8 cellular contexts compared by ENCODE assay signal in the genomic region with DNA sequence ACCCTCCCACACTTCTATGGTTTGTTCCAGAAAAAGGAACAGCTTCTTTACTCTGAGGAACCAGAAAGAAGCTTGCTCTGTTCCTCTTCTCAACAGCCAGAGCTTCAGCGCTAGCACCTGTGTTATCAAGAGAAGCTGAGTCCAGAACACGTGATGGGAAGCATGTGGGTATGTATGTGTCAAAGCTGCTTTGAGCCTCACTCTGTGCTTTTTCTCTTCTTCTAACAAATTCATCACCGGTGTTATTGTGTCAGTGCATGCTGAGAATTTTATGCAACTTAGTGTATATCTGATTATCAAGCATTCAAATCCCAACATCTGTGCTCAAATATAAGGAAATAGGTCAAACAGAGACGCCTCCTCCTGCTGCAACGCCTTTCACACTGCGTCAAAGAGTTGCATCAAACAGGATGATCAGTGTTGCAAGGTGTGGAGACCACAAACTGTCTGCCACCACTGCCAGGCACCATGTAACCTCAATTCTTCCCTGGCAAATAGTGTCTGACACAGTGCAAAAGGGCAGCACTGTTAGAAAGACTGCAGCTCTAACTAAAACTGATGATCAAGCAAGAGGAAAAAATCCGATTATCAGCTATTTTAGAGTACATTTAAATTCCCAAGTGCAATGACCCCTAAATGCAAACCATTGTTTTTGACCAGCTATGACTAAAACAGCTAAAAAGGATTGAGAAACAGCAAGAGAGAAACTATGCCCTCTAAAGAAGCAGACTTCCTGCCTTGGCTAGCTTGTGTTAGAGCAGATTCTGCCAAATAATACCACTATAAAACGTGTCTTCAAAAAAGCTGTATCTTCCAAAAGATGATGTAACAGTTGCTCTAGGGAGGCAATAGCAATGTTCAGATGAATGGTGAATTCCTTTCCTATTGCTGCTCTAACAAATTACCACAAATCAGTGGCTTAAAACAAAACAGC.
A peak's percentile ranks its signal among the peaks of the same experiment; 100 is the strongest.
DNase-seq lines count a peak whose midpoint lies in the region; ATAC-seq, FAIRE-seq and TF ChIP-seq lines count a peak whose summit lies in the region.

No MANE protein-coding gene starts in this region.

- peaks cover 7% of the 10 kb centered on the region for H3K36me3 Mint-ChIP-seq in stimulated activated naive CD8-positive, alpha-beta T cell treated with anti-CD3 and anti-CD28 coated beads, Interleukin-15, Interleukin-2, amounts not matched to agents 100 ng/mL and 50 ng/mL, for 24 hours (ENCODE audit: low read depth)

- POLR2A ChIA-PET in K562 (lab: Yijun Ruan, JAX): interaction anchor here (1.3 kb wide), 2 partner anchors 9 to 140 kb away, joined by 3 read pairs; no protein-coding TSS in a partner anchor

- H3K36me3 ChIP-seq in GM06990 (ENCODE audit: control insufficient read depth, insufficient read depth, low read length) (no peaks in the 10 kb centered on the region), K562 (ENCODE audit: control insufficient read depth, insufficient read depth, low read length) (no peaks in the 10 kb centered on the region), lung (ENCODE audit: control insufficient read depth in 2 of 2, insufficient read depth in 2 of 2, low read length in 2 of 2) (no peaks in the 10 kb centered on the region), H7 (replicated peaks; ENCODE audit: control insufficient read depth, insufficient read depth, low read length) (no peaks in the 10 kb centered on the region)

- no peak overlapping the region for H3K9ac ChIP-seq in K562 (ENCODE audit: insufficient read depth in 1 of 2, low read depth in 2 of 2, low read length in 2 of 2)

- no peaks in the 10 kb centered on the region for H3K9me1 ChIP-seq in K562 (ENCODE audit: control insufficient read depth, insufficient read depth, low read length)

- H4K20me1 ChIP-seq in K562 (replicated peaks; ENCODE audit: control insufficient read depth, insufficient read depth, low read length): no peaks in the 10 kb centered on the region

- intact Hi-C loops in K562 (cut with micrococcal nuclease): no loop called here

- H3K4me1 ChIP-seq in K562 (replicated peaks in 1 of 2; ENCODE audit: control insufficient read depth in 2 of 2, insufficient read depth in 2 of 2, low read length in 2 of 2) (peaks cover 0 to 26% of the 10 kb centered on the region in 2 experiments; a peak in 3 of 5 replicates), lung (ENCODE audit: control insufficient read depth in 2 of 2, insufficient read depth in 2 of 2, low read length in 2 of 2) (peaks cover 0 to 1% of the 10 kb centered on the region in 2 donors)

- WGBS in K562 (ENCODE audit: insufficient coverage, low coverage, missing lambda C conversion rate): 11% methylated on average over 8 of the region's 8 CpGs
- 23 to 43% methylated on average over 8 of the region's 8 CpGs for WGBS in lung, 2 donors

- TF ChIP-seq CTCF in GM06990 (IDR thresholded peaks at IDR 0.05; ENCODE audit: insufficient read depth, low read length, poor library complexity, severe bottlenecking) (no peak), K562 (IDR thresholded peaks at IDR 0.05 in 2 of 3, conservative IDR thresholded peaks at IDR 0.05 in 1 of 3; ENCODE audit: insufficient read depth in 2 of 3, low read depth in 1 of 3, low read length in 3 of 3) (no peak), lung (IDR thresholded peaks at IDR 0.05; ENCODE audit: control extremely low read depth, extremely low read depth) (no peak)

- FAIRE-seq in K562 (lab: Jason Lieb, UNC): no peak

- H3K27me3 ChIP-seq in GM06990 (replicated peaks; ENCODE audit: control insufficient read depth, insufficient read depth, low read length) (no peaks in the 10 kb centered on the region), K562 (ENCODE audit: control insufficient read depth in 2 of 2, insufficient read depth in 2 of 2, low read length in 2 of 2) (no peaks in the 10 kb centered on the region), lung (ENCODE audit: control insufficient read depth, insufficient read depth) (no peaks in the 10 kb centered on the region), H7 (ENCODE audit: control insufficient read depth, insufficient read depth, low read length) (no peaks in the 10 kb centered on the region)

- H3K27ac ChIP-seq in K562 (ENCODE audit: extremely low read depth, low read depth, low read length) (no peak overlapping the region), lung (ENCODE audit: low read depth in 1 of 2, low read length in 1 of 2) (peak overlapping the region in 1 of 2 donors; percentile 78)

- H3K9me3 ChIP-seq in K562 (replicated peaks; ENCODE audit: control insufficient read depth, insufficient read depth, low read depth, low read length): no peaks in the 10 kb centered on the region
- H3K9me3 ChIP-seq in lung (ENCODE audit: control insufficient read depth in 2 of 2, insufficient read depth in 1 of 2, low read length in 1 of 2): no peaks in the 10 kb centered on the region

- no peaks in the 10 kb centered on the region for H3K9me3 Mint-ChIP-seq in stimulated activated naive CD8-positive, alpha-beta T cell treated with anti-CD3 and anti-CD28 coated beads, Interleukin-15, Interleukin-2, amounts not matched to agents 100 ng/mL and 50 ng/mL, for 24 hours

- CTCF ChIA-PET in K562 (lab: Yijun Ruan, JAX; ENCODE audit: low intra/inter-chr PET ratio): no interaction called here

- peak overlapping the region; percentile 55 for H2AFZ ChIP-seq in K562 (ENCODE audit: low read depth, low read length)

- H3K27me3 Mint-ChIP-seq in stimulated activated naive CD8-positive, alpha-beta T cell treated with anti-CD3 and anti-CD28 coated beads, Interleukin-15, Interleukin-2, amounts not matched to agents 100 ng/mL and 50 ng/mL, for 24 hours: no peaks in the 10 kb centered on the region

- peak; percentile 18 for DNase-seq in GM06990 (ENCODE audit: extremely low read depth, insufficient read length)
- DNase-seq in SW480 (ENCODE audit: low spot score): peak; percentile 90
- peak in 1 of 4 experiments; percentile 22 for DNase-seq in K562 (ENCODE audit: extremely low read depth in 1 of 4, low spot score in 3 of 4)
- peak; percentile 45 for DNase-seq in lung (ENCODE audit: low spot score)
- no peak for DNase-seq in NCI-H187 (lab: John Stamatoyannopoulos, UW)
- DNase-seq in H7: no peak

- no peak for TF ChIP-seq POLR2A in K562 (conservative IDR thresholded peaks at IDR 0.05)

- in situ Hi-C loops in K562 (cut with MboI): loop anchor here (10.0 kb wide), 1 partner anchor 141 kb away; no protein-coding TSS in a partner anchor

- peak; percentile 8; the same call in 1 of the 2 replicates for TF ChIP-seq EP300 in K562 (IDR thresholded peaks at IDR 0.05; ENCODE audit: low read length)

- TF ChIP-seq RAD21 in K562 (CRISPR knock-in tag; conservative IDR thresholded peaks at IDR 0.05 in 1 of 2, IDR thresholded peaks at IDR 0.05 in 1 of 2): no peak

- BruUV-seq in K562 (replicated peaks; lab: Mats Ljungman, UMichigan): no TSS peak

- no peak overlapping the region for H3K4me2 ChIP-seq in K562 (ENCODE audit: insufficient read depth, low read length)

- no peak overlapping the region for H3K4me3 ChIP-seq in GM06990 (replicated peaks; ENCODE audit: low read depth, low read length)
- no peak overlapping the region for H3K4me3 ChIP-seq in K562
- H3K4me3 ChIP-seq in lung: no peak overlapping the region
- no peak overlapping the region for H3K4me3 ChIP-seq in H7 (ENCODE audit: insufficient read depth, low read depth, low read length)

- no peaks in the 10 kb centered on the region for H3K79me2 ChIP-seq in K562 (ENCODE audit: control insufficient read depth, insufficient read depth, low read length)

- H3K4me3 Mint-ChIP-seq in stimulated activated naive CD8-positive, alpha-beta T cell treated with anti-CD3 and anti-CD28 coated beads, Interleukin-15, Interleukin-2, amounts not matched to agents 100 ng/mL and 50 ng/mL, for 24 hours: peak overlapping the region; percentile 65

- peaks cover 46% of the 10 kb centered on the region for H3K4me1 Mint-ChIP-seq in stimulated activated naive CD8-positive, alpha-beta T cell treated with anti-CD3 and anti-CD28 coated beads, Interleukin-15, Interleukin-2, amounts not matched to agents 100 ng/mL and 50 ng/mL, for 24 hours (ENCODE audit: low read depth)

- H3K27ac Mint-ChIP-seq in stimulated activated naive CD8-positive, alpha-beta T cell treated with anti-CD3 and anti-CD28 coated beads, Interleukin-15, Interleukin-2, amounts not matched to agents 100 ng/mL and 50 ng/mL, for 24 hours: peak overlapping the region; percentile 87

- ATAC-seq in HG03045 (IDR thresholded peaks at IDR 0.05; ENCODE audit: unreplicated experiment): peak; percentile 71
- peak; percentile 66 for ATAC-seq in K562
- peak; percentile 71 for ATAC-seq in lung (ENCODE audit: insufficient read depth, low FRiP score)

TF ChIP-seq in K562, 482 proteins besides CTCF, POLR2A, EP300 and RAD21 (continues in another document):
- peak; percentile 53; the same call in 1 of the 2 replicates for TF ChIP-seq BHLHE40 (IDR thresholded peaks at IDR 0.05; ENCODE audit: low read length)
- 0 out of 2 replicates have a peak, but pooled peaks have one; percentile 56 for TF ChIP-seq ZNF175 (CRISPR knock-in tag; IDR thresholded peaks at IDR 0.05; ENCODE audit: low read depth)
- no peak for TF ChIP-seq SMARCA4 (IDR thresholded peaks at IDR 0.05)
- TF ChIP-seq THRAP3 (IDR thresholded peaks at IDR 0.05; ENCODE audit: borderline replicate concordance): no peak
- TF ChIP-seq PYGO2 (tag; IDR thresholded peaks at IDR 0.05): no peak
- TF ChIP-seq, protein P1, sequence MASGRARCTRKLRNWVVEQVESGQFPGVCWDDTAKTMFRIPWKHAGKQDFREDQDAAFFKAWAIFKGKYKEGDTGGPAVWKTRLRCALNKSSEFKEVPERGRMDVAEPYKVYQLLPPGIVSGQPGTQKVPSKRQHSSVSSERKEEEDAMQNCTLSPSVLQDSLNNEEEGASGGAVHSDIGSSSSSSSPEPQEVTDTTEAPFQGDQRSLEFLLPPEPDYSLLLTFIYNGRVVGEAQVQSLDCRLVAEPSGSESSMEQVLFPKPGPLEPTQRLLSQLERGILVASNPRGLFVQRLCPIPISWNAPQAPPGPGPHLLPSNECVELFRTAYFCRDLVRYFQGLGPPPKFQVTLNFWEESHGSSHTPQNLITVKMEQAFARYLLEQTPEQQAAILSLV (tag; IDR thresholded peaks at IDR 0.05): peak; percentile 88
- no peak for TF ChIP-seq MED1 (CRISPR knock-in tag; IDR thresholded peaks at IDR 0.05; ENCODE audit: borderline replicate concordance)

Comparison
In these comparisons a context has a peak if more than half of its experiments do, and no peak if none do; other contexts are left out.
1. DNase-seq: peak in GM06990 (single experiment), SW480 (single experiment) and lung (single experiment); none in NCI-H187 (0 of 2) and H7 (single experiment).
2. Peak in every context shown above with its lines, with median percentiles within 50 percentile points of each other: ATAC-seq.